Comparison of ENCODE assay signal across 1 cellular context in the genomic region with DNA sequence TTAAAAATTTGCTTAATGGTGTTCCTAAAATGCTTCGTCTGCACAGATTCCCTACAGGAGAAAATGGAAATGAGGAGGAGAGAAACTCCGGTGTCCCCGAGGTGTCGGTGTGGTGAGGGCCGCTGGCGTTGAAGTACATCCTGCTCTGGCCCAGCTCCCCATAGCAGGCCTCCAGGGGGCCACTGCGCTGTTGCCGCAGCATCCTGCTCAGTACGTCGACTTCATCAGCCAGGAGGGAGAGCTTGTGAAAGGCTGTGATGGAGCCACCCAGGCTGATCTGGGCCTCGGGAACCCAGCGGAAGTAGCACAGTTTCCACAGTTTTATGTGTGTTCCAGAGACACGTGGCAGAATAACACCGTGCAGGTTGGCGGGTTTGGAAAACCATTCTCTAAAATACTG.
TF ChIP-seq lines count a peak whose summit lies in the region.

No MANE protein-coding gene starts in this region.

TF ChIP-seq in K562, 482 proteins besides CTCF, POLR2A, EP300 and RAD21:
- TF ChIP-seq FOSL1 (tag; conservative IDR thresholded peaks at IDR 0.05): no peak
- TF ChIP-seq HMGN3 (IDR thresholded peaks at IDR 0.05; ENCODE audit: borderline replicate concordance, extremely low read depth, insufficient read length, low read depth, low read length): no peak
- TF ChIP-seq ZNF217 (CRISPR knock-in tag; IDR thresholded peaks at IDR 0.05): no peak
- no peak for TF ChIP-seq CSDE1 (IDR thresholded peaks at IDR 0.05)
- no peak for TF ChIP-seq ZNF707 (CRISPR knock-in tag; conservative IDR thresholded peaks at IDR 0.05)
- no peak for TF ChIP-seq ARID2 (IDR thresholded peaks at IDR 0.05)
- TF ChIP-seq NBN (IDR thresholded peaks at IDR 0.05; ENCODE audit: low read depth): no peak
- no peak for TF ChIP-seq RBM39 (optimal IDR thresholded peaks at IDR 0.05; ENCODE audit: low read depth, low read length)
- TF ChIP-seq ZNF75A (CRISPR knock-in tag; IDR thresholded peaks at IDR 0.05): no peak
- TF ChIP-seq, protein P1, sequence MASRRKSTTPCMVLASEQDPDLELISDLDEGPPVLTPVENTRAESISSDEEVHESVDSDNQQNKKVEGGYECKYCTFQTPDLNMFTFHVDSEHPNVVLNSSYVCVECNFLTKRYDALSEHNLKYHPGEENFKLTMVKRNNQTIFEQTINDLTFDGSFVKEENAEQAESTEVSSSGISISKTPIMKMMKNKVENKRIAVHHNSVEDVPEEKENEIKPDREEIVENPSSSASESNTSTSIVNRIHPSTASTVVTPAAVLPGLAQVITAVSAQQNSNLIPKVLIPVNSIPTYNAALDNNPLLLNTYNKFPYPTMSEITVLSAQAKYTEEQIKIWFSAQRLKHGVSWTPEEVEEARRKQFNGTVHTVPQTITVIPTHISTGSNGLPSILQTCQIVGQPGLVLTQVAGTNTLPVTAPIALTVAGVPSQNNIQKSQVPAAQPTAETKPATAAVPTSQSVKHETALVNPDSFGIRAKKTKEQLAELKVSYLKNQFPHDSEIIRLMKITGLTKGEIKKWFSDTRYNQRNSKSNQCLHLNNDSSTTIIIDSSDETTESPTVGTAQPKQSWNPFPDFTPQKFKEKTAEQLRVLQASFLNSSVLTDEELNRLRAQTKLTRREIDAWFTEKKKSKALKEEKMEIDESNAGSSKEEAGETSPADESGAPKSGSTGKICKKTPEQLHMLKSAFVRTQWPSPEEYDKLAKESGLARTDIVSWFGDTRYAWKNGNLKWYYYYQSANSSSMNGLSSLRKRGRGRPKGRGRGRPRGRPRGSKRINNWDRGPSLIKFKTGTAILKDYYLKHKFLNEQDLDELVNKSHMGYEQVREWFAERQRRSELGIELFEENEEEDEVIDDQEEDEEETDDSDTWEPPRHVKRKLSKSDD (conservative IDR thresholded peaks at IDR 0.05; ENCODE audit: low read length): no peak
- no peak for TF ChIP-seq KAT7 (CRISPR knock-in tag; IDR thresholded peaks at IDR 0.05; ENCODE audit: borderline replicate concordance)
- no peak for TF ChIP-seq NCOA6 (IDR thresholded peaks at IDR 0.05)
- no peak for TF ChIP-seq PTRF (tag; IDR thresholded peaks at IDR 0.05)
- TF ChIP-seq MTA1 (IDR thresholded peaks at IDR 0.05; ENCODE audit: borderline replicate concordance): no peak
- no peak for TF ChIP-seq BRD4 (IDR thresholded peaks at IDR 0.05)
- TF ChIP-seq MAFF (IDR thresholded peaks at IDR 0.05; ENCODE audit: low read length): no peak
- TF ChIP-seq SRSF3 (IDR thresholded peaks at IDR 0.05; ENCODE audit: insufficient read depth, low read length): no peak
- no peak for TF ChIP-seq PURB (CRISPR knock-in tag; IDR thresholded peaks at IDR 0.05; ENCODE audit: low read depth)
- no peak for TF ChIP-seq HNRNPLL (IDR thresholded peaks at IDR 0.05; ENCODE audit: low read depth, low read length, poor library complexity, severe bottlenecking)
